ENCODE assay signal across 25 cellular contexts in the genomic region with DNA sequence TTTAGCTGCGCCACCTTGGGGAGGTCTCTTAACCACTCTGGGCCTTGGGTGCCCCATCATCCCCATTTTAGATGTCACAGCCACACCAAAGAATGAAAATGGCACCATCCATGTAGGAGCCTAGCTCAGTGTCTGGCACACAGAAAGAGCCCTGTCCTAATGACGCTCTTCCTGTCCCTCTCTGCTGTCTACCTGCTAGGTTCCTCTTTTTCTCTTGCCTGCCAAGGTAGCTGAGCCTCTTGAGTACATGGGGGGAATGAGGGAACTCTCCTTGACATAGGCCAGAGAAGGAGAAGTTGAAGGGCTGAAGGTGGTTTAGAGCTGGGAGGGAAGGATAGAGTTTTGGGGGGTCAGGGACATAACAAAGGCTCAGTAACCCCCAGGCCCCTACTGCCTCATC. TPM values are rescaled to one million over a fixed set of nuclear protein-coding genes. Genes with fewer than 3 reads are reported as not detected.
DNase-seq lines count a peak whose midpoint lies in the region; ATAC-seq and TF ChIP-seq lines count a peak whose summit lies in the region.
"Had no signal": no experiment of that assay in that cellular context is flagged by ENCODE, and none has a peak within 500 bp of the region (broad histone marks: within the 10 kb centered on the region; RNA-seq: fewer than 3 reads in every experiment).

No MANE protein-coding gene starts in this region.

- no peak overlapping the region for H3K27ac ChIP-seq in left ventricle myocardium inferior (replicated peaks)
- H3K27ac ChIP-seq: epithelial cell of prostate, Peyer's patch, psoas muscle, sigmoid colon had no signal

- H3K4me1 Mint-ChIP-seq in activated naive CD4-positive, alpha-beta T cell treated with anti-CD3 and anti-CD28 coated beads for 36 hours (ENCODE audit: low read depth), result peaks cover 19% of the 10 kb centered on the region
- H3K4me1 Mint-ChIP-seq in T-helper 17 cell, result peaks cover 13% of the 10 kb centered on the region
- peaks cover 13 to 19% of the 10 kb centered on the region in 2 donors for H3K4me1 Mint-ChIP-seq in immature natural killer cell
- peaks cover 30% of the 10 kb centered on the region for H3K4me1 Mint-ChIP-seq in stimulated activated effector memory CD8-positive, alpha-beta T cell treated with anti-CD3 and anti-CD28 coated beads, Interleukin-12 subunit alpha, Interleukin-12 subunit beta, amount 100 ng/mL, for 72 hours
- H3K4me1 Mint-ChIP-seq in MCF 10A (ENCODE audit: insufficient read depth, unreplicated experiment), result peaks cover 10% of the 10 kb centered on the region

- BruUV-seq in MCF 10A (replicated peaks; lab: Mats Ljungman, UMichigan), result no TSS peak

- CTCF ChIA-PET in activated naive CD4-positive, alpha-beta T cell treated with anti-CD3 and anti-CD28 coated beads for 36 hours (lab: Charles Lee), result interaction anchor here (2.5 kb wide), 1 partner anchor 100 kb away, joined by 7 read pairs; no protein-coding TSS in a partner anchor
- CTCF ChIA-PET in MCF 10A (lab: Yijun Ruan, JAX), result interaction anchor here (0.5 to 1.1 kb wide), 6 partner anchors 18 to 437 kb away, joined by 3 to 4 read pairs (median 3); no protein-coding TSS in a partner anchor

- peaks cover 24% of the 10 kb centered on the region for H3K27me3 Mint-ChIP-seq in activated naive CD4-positive, alpha-beta T cell treated with anti-CD3 and anti-CD28 coated beads for 36 hours (ENCODE audit: low read depth)
- H3K27me3 Mint-ChIP-seq in T-helper 17 cell, result peaks cover 33% of the 10 kb centered on the region
- H3K27me3 Mint-ChIP-seq in immature natural killer cell (ENCODE audit: low read depth in 3 of 3), result peaks cover 12 to 16% (median 15%) of the 10 kb centered on the region in 3 donors
- peaks cover 15% of the 10 kb centered on the region for H3K27me3 Mint-ChIP-seq in MCF 10A (ENCODE audit: insufficient read depth, unreplicated experiment)

- no peak for ATAC-seq in T-helper 17 cell
- no peak for ATAC-seq in stimulated activated effector memory CD8-positive, alpha-beta T cell treated with anti-CD3 and anti-CD28 coated beads, Interleukin-12 subunit alpha, Interleukin-12 subunit beta, amount 100 ng/mL, for 72 hours
- ATAC-seq: activated CD4-positive, CD25-positive, alpha-beta regulatory T cell treated with anti-CD3 and anti-CD28 coated beads, Interleukin-2, amount 50 U/mL, for 24 hours; psoas muscle; stimulated activated naive B cell treated with anti-CD40 and anti-IgM and Interleukin-4, amounts not matched to agents 10 μg/mL and 1 μg/mL and 100 μg/mL, for 72 hours; T-cell had no signal

- peak overlapping the region; percentile 6 for H3K4me3 Mint-ChIP-seq in activated naive CD4-positive, alpha-beta T cell treated with anti-CD3 and anti-CD28 coated beads for 36 hours
- H3K4me3 Mint-ChIP-seq in T-helper 17 cell, result peak overlapping the region; percentile 72
- peak overlapping the region in 3 of 5 donors; percentile 5 to 30 (median 30) for H3K4me3 Mint-ChIP-seq in immature natural killer cell
- peak overlapping the region; percentile 32 for H3K4me3 Mint-ChIP-seq in stimulated activated effector memory CD8-positive, alpha-beta T cell treated with anti-CD3 and anti-CD28 coated beads, Interleukin-12 subunit alpha, Interleukin-12 subunit beta, amount 100 ng/mL, for 72 hours
- H3K4me3 Mint-ChIP-seq in MCF 10A (ENCODE audit: unreplicated experiment), result no peak overlapping the region
- H3K4me3 Mint-ChIP-seq: activated CD4-positive, alpha-beta memory T cell treated with anti-CD3 and anti-CD28 coated beads, Interleukin-2, amount 10 ng/mL, durations not matched to agents 7 days and 5 days had no signal

- H3K36me3 Mint-ChIP-seq in activated naive CD4-positive, alpha-beta T cell treated with anti-CD3 and anti-CD28 coated beads for 36 hours (ENCODE audit: low read depth), result no peaks in the 10 kb centered on the region
- H3K36me3 Mint-ChIP-seq in T-helper 17 cell (ENCODE audit: low read depth), result peaks cover 4% of the 10 kb centered on the region
- H3K36me3 Mint-ChIP-seq in immature natural killer cell, result no peaks in the 10 kb centered on the region
- no peaks in the 10 kb centered on the region for H3K36me3 Mint-ChIP-seq in stimulated activated effector memory CD8-positive, alpha-beta T cell treated with anti-CD3 and anti-CD28 coated beads, Interleukin-12 subunit alpha, Interleukin-12 subunit beta, amount 100 ng/mL, for 72 hours
- H3K36me3 Mint-ChIP-seq in MCF 10A (ENCODE audit: insufficient read depth, unreplicated experiment), result no peaks in the 10 kb centered on the region
- H3K36me3 Mint-ChIP-seq: CD8-positive, alpha-beta memory T cell; T-cell had no signal

- no peak for DNase-seq in activated naive CD4-positive, alpha-beta T cell treated with anti-CD3 and anti-CD28 coated beads for 36 hours
- DNase-seq in activated naive CD4-positive, alpha-beta T cell (lab: John Stamatoyannopoulos, UW), result no peak
- DNase-seq in T-helper 17 cell (no peak), immature natural killer cell (no peak), left ventricle myocardium inferior (no peak), MCF 10A (ENCODE audit: unreplicated experiment) (no peak), HuH-7 (ENCODE audit: low spot score) (no peak)
- DNase-seq in stimulated activated effector memory CD8-positive, alpha-beta T cell treated with anti-CD3 and anti-CD28 coated beads, Interleukin-12 subunit alpha, Interleukin-12 subunit beta, amount 100 ng/mL, for 72 hours (ENCODE audit: low spot score in 2 of 2), result no peak
- DNase-seq: activated CD4-positive, alpha-beta memory T cell treated with anti-CD3 and anti-CD28 coated beads, Interleukin-2, amount 10 ng/mL, durations not matched to agents 7 days and 5 days; activated CD8-positive, alpha-beta memory T cell treated with anti-CD3 and anti-CD28 coated beads, Interleukin-2, amount 50 U/mL, for 48 hours; CD8-positive, alpha-beta memory T cell; DMS153; IMR-90; NCI-H1105 treated with DMSO at 0.1 percent for 48 hours; NCI-H1930; NCI-H524 treated with DMSO at 0.1 percent for 48 hours; Peyer's patch; psoas muscle; sigmoid colon; stimulated activated CD4-positive, alpha-beta T cell treated with anti-CD3 and anti-CD28 coated beads, Interleukin-4, amount 100 ng/mL, for 4 hours; stimulated activated naive B cell treated with anti-CD40 and anti-IgM and Interleukin-4, amounts not matched to agents 10 μg/mL and 1 μg/mL and 100 μg/mL, for 72 hours; T-cell had no signal

- H3K36me3 ChIP-seq in left ventricle myocardium inferior, result no peaks in the 10 kb centered on the region
- H3K36me3 ChIP-seq: Peyer's patch, sigmoid colon had no signal

- peaks cover 30% of the 10 kb centered on the region for H3K4me1 ChIP-seq in left ventricle myocardium inferior

- no peak overlapping the region for H3K27ac Mint-ChIP-seq in activated naive CD4-positive, alpha-beta T cell treated with anti-CD3 and anti-CD28 coated beads for 36 hours
- H3K27ac Mint-ChIP-seq in T-helper 17 cell, result no peak overlapping the region
- no peak overlapping the region for H3K27ac Mint-ChIP-seq in immature natural killer cell
- H3K27ac Mint-ChIP-seq in stimulated activated effector memory CD8-positive, alpha-beta T cell treated with anti-CD3 and anti-CD28 coated beads, Interleukin-12 subunit alpha, Interleukin-12 subunit beta, amount 100 ng/mL, for 72 hours, result no peak overlapping the region
- no peak overlapping the region for H3K27ac Mint-ChIP-seq in MCF 10A (ENCODE audit: low read depth, unreplicated experiment)
- H3K27ac Mint-ChIP-seq: activated CD4-positive, alpha-beta memory T cell treated with anti-CD3 and anti-CD28 coated beads, Interleukin-2, amount 10 ng/mL, durations not matched to agents 7 days and 5 days; stimulated activated naive B cell treated with anti-CD40 and anti-IgM and Interleukin-4, amounts not matched to agents 10 μg/mL and 1 μg/mL and 100 μg/mL, for 72 hours had no signal

- POLR2A ChIA-PET in MCF 10A (lab: Yijun Ruan, JAX), result interaction anchor here (1.0 to 1.3 kb wide), 2 partner anchors 21 to 89 kb away, joined by 3 to 6 read pairs; no protein-coding TSS in a partner anchor

- H3K4me3 ChIP-seq in left ventricle myocardium inferior, result no peak overlapping the region
- H3K4me3 ChIP-seq: Peyer's patch, psoas muscle, sigmoid colon had no signal

- no peak for TF ChIP-seq CTCF in left ventricle myocardium inferior (IDR thresholded peaks at IDR 0.05; ENCODE audit: borderline replicate concordance)
- no peak for TF ChIP-seq CTCF in MCF 10A (IDR thresholded peaks at IDR 0.05; ENCODE audit: unreplicated experiment)

- H3K27me3 ChIP-seq in left ventricle myocardium inferior (ENCODE audit: low read depth), result peaks cover 78% of the 10 kb centered on the region

- intact Hi-C loops in activated naive CD4-positive, alpha-beta T cell treated with anti-CD3 and anti-CD28 coated beads for 36 hours (cut with micrococcal nuclease), result no loop called here
- intact Hi-C loops in left ventricle myocardium inferior (cut with micrococcal nuclease) (no loop called here), MCF 10A (cut with micrococcal nuclease) (no loop called here)

- H3K9me3 ChIP-seq in T-helper 17 cell (ENCODE audit: control insufficient read depth, low read length, poor library complexity, severe bottlenecking), result no peaks in the 10 kb centered on the region
- no peaks in the 10 kb centered on the region for H3K9me3 ChIP-seq in left ventricle myocardium inferior (replicated peaks)
- H3K9me3 ChIP-seq: Peyer's patch, psoas muscle, sigmoid colon had no signal

- H3K9me3 Mint-ChIP-seq in activated naive CD4-positive, alpha-beta T cell treated with anti-CD3 and anti-CD28 coated beads for 36 hours, result no peaks in the 10 kb centered on the region
- H3K9me3 Mint-ChIP-seq in immature natural killer cell (no peaks in the 10 kb centered on the region), MCF 10A (ENCODE audit: unreplicated experiment) (no peaks in the 10 kb centered on the region)
- H3K9me3 Mint-ChIP-seq in stimulated activated effector memory CD8-positive, alpha-beta T cell treated with anti-CD3 and anti-CD28 coated beads, Interleukin-12 subunit alpha, Interleukin-12 subunit beta, amount 100 ng/mL, for 72 hours, result no peaks in the 10 kb centered on the region
- H3K9me3 Mint-ChIP-seq: activated CD4-positive, alpha-beta memory T cell treated with anti-CD3 and anti-CD28 coated beads, Interleukin-2, amount 10 ng/mL, durations not matched to agents 7 days and 5 days; CD8-positive, alpha-beta memory T cell; stimulated activated naive B cell treated with anti-CD40 and anti-IgM and Interleukin-4, amounts not matched to agents 10 μg/mL and 1 μg/mL and 100 μg/mL, for 72 hours; T-cell had no signal

RNA-seq across cellular contexts. Expression of a gene that starts 1.8 kb away (rescaled TPM):
- under 1 TPM in 1 of 2 experiments, not detected in 1; 0.17 TPM for total RNA-seq in activated naive CD4-positive, alpha-beta T cell treated with anti-CD3 and anti-CD28 coated beads for 36 hours
- under 1 TPM; 0.37 to 0.55 TPM for total RNA-seq in T-helper 17 cell
- not detected for polyA plus RNA-seq in immature natural killer cell
- total RNA-seq in left ventricle myocardium inferior, result 0.41 TPM
- total RNA-seq in MCF 10A (2022), result 0.28 and 1.0 TPM in 2 replicates
- total RNA-seq: CD8-positive, alpha-beta memory T cell had no signal
- polyA plus RNA-seq: CD8-positive, alpha-beta memory T cell had no signal

RNA-seq across cellular contexts. Expression of a gene that starts 14.4 kb away (rescaled TPM):
- total RNA-seq in activated naive CD4-positive, alpha-beta T cell treated with anti-CD3 and anti-CD28 coated beads for 36 hours, result 100 to 1,000 TPM; 146 to 149 TPM
- 10 to 100 TPM; 75.9 to 76.5 TPM for total RNA-seq in T-helper 17 cell
- polyA plus RNA-seq in immature natural killer cell, result 100 to 1,000 TPM; 125 to 158 (median 127) TPM
- total RNA-seq in left ventricle myocardium inferior, result 46.7 TPM
- total RNA-seq in MCF 10A (2022), result 157 and 169 TPM in 2 replicates

RNA-seq across cellular contexts. Expression of a gene that starts 34.9 kb away (rescaled TPM):
- total RNA-seq in activated naive CD4-positive, alpha-beta T cell treated with anti-CD3 and anti-CD28 coated beads for 36 hours, result 10 to 100 TPM; 47.1 to 50.5 TPM
- total RNA-seq in T-helper 17 cell, result 10 to 100 TPM; 31.7 to 47.7 TPM
- polyA plus RNA-seq in immature natural killer cell, result 100 to 1,000 TPM in 1 of 3 donors, 10 to 100 TPM in 2; 50.9 to 103 (median 73.3) TPM
- 160 TPM for total RNA-seq in left ventricle myocardium inferior
- total RNA-seq in MCF 10A (2022), result 143 and 144 TPM in 2 replicates

RNA-seq across cellular contexts. Expression of a gene that starts 42.3 kb away (rescaled TPM):
- total RNA-seq in activated naive CD4-positive, alpha-beta T cell treated with anti-CD3 and anti-CD28 coated beads for 36 hours, result not detected
- total RNA-seq in T-helper 17 cell, result not detected
- under 1 TPM in 1 of 3 donors, not detected in 2; 0.23 TPM for polyA plus RNA-seq in immature natural killer cell
- total RNA-seq in left ventricle myocardium inferior, result not detected
- not detected in 2 replicates for total RNA-seq in MCF 10A (2022)
- total RNA-seq: activated CD4-positive, alpha-beta memory T cell treated with anti-CD3 and anti-CD28 coated beads, Interleukin-2, amount 10 ng/mL, durations not matched to agents 7 days and 5 days; CD8-positive, alpha-beta memory T cell; IMR-90; Peyer's patch; T-cell had no signal
- polyA plus RNA-seq: CD8-positive, alpha-beta memory T cell; IMR-90; keratinocyte had no signal

RNA-seq across cellular contexts. Expression of a gene that starts 53.5 kb away (rescaled TPM):
- total RNA-seq in activated naive CD4-positive, alpha-beta T cell treated with anti-CD3 and anti-CD28 coated beads for 36 hours, result under 1 TPM; 0.12 to 0.21 TPM
- total RNA-seq in T-helper 17 cell (under 1 TPM; 0.07 to 0.31 TPM), left ventricle myocardium inferior (0.55 TPM), MCF 10A (2022) (0.30 TPM in 1 of 2 replicates, not detected in the other)
- under 1 TPM in 1 of 3 donors, not detected in 2; 0.07 TPM for polyA plus RNA-seq in immature natural killer cell
